In genomic region chr9:72322678-72323077, GRCh38 we compare ENCODE assay signal across 15 cellular contexts. TPM values are rescaled to one million over a fixed set of nuclear protein-coding genes. Genes with fewer than 3 reads are reported as not detected.
DNase-seq lines count a peak whose midpoint lies in the region; ATAC-seq and TF ChIP-seq lines count a peak whose summit lies in the region.
"Had no signal": no experiment of that assay in that cellular context is flagged by ENCODE, and none has a peak within 500 bp of the region (broad histone marks: within the 10 kb centered on the region; RNA-seq: fewer than 3 reads in every experiment).

No MANE protein-coding gene starts in this region.

- H3K4me1 ChIP-seq in trophoblast cell (ENCODE audit: control insufficient read depth in 1 of 2, insufficient read depth in 2 of 2, low read length in 2 of 2) (no peaks in the 10 kb centered on the region), MM.1S (ENCODE audit: low read length) (no peaks in the 10 kb centered on the region)
- H3K4me1 ChIP-seq: BE2C had no signal

- no peaks in the 10 kb centered on the region for H3K79me1 ChIP-seq in trophoblast cell (ENCODE audit: low read length)

- no peak overlapping the region for H2AK5ac ChIP-seq in trophoblast cell (ENCODE audit: low read length)

- peak; percentile 6 for DNase-seq in OCI-M1 (lab: John Stamatoyannopoulos, UW)
- DNase-seq in trophoblast cell = peak; percentile 9 to 47
- DNase-seq in GM13976 (ENCODE audit: low spot score) = no peak
- DNase-seq in MM.1S = no peak
- no peak for DNase-seq in DMS153 treated with DMSO at 0.1 percent for 48 hours (lab: John Stamatoyannopoulos, UW; ENCODE audit: unreplicated experiment)
- DNase-seq: BE2C; CD4-positive, alpha-beta memory T cell; DMS153; DND-41; GDM1 had no signal

- no CpG with 5 or more reads among the region's 3 CpGs for WGBS in trophoblast cell (ENCODE audit: extremely low coverage, insufficient coverage, insufficient read length)

- no peaks in the 10 kb centered on the region for H4K20me1 ChIP-seq in MM.1S (ENCODE audit: insufficient read depth, low read length)

- H3K9ac ChIP-seq in trophoblast cell (ENCODE audit: low read length) = no peak overlapping the region
- no peak overlapping the region for H3K9ac ChIP-seq in MM.1S (ENCODE audit: low read length)
- H3K9ac ChIP-seq: GM23248 had no signal

- no peaks in the 10 kb centered on the region for H3F3A ChIP-seq in MM.1S (ENCODE audit: insufficient read depth, low read length)

- H2BK120ac ChIP-seq in trophoblast cell (ENCODE audit: insufficient read depth, low read length, poor library complexity) = no peak overlapping the region

- no peak overlapping the region for H3K18ac ChIP-seq in trophoblast cell (ENCODE audit: low read length)

- H3K4ac ChIP-seq in trophoblast cell (ENCODE audit: low read depth, low read length) = no peak overlapping the region

- H2AFZ ChIP-seq in trophoblast cell (ENCODE audit: insufficient read depth, low read length, poor library complexity) (no peak overlapping the region), MM.1S (ENCODE audit: low read length) (no peak overlapping the region)
- H2AFZ ChIP-seq: GM23248 had no signal

- H3K23ac ChIP-seq in trophoblast cell (ENCODE audit: low read length) = no peak overlapping the region

- H3K79me2 ChIP-seq in trophoblast cell (ENCODE audit: control insufficient read depth, insufficient read depth, low read length, poor library complexity) = no peaks in the 10 kb centered on the region
- no peaks in the 10 kb centered on the region for H3K79me2 ChIP-seq in MM.1S (ENCODE audit: low read length)

- H3K9me2 ChIP-seq in MM.1S (replicated peaks; ENCODE audit: insufficient read depth, low read length) = no peaks in the 10 kb centered on the region

- no peak overlapping the region for H3K14ac ChIP-seq in trophoblast cell (ENCODE audit: low read length)

- no peak overlapping the region for H4K12ac ChIP-seq in trophoblast cell (ENCODE audit: low read depth, low read length)

- in situ Hi-C loops in GM13976 (cut with MboI; ENCODE audit: low sequenced_read_pairs, unreplicated experiment) = no loop called here

- ATAC-seq in esophagus mucosa (peak; percentile 59), HG02610 (IDR thresholded peaks at IDR 0.05; ENCODE audit: unreplicated experiment) (no peak)
- ATAC-seq: HCT116 had no signal

- H3K9me3 ChIP-seq in trophoblast cell (ENCODE audit: insufficient read depth, low read depth, low read length) (no peaks in the 10 kb centered on the region), MM.1S (replicated peaks; ENCODE audit: insufficient read depth, low read length) (no peaks in the 10 kb centered on the region)
- H3K9me3 ChIP-seq: BE2C had no signal

- no peak overlapping the region for H2BK12ac ChIP-seq in trophoblast cell (ENCODE audit: low read length)

- no peaks in the 10 kb centered on the region for H3K27me3 ChIP-seq in trophoblast cell (ENCODE audit: insufficient read depth, low read length)
- no peaks in the 10 kb centered on the region for H3K27me3 ChIP-seq in MM.1S (replicated peaks; ENCODE audit: insufficient read depth, low read length)
- H3K27me3 ChIP-seq: BE2C had no signal

- TF ChIP-seq CTCF in GM13976 (IDR thresholded peaks at IDR 0.05; ENCODE audit: borderline replicate concordance, control extremely low read depth, extremely low read depth, insufficient read depth, missing control alignments) = no peak
- no peak for TF ChIP-seq CTCF in MM.1S (IDR thresholded peaks at IDR 0.05; ENCODE audit: low read length)

- no peak overlapping the region for H4K91ac ChIP-seq in trophoblast cell (ENCODE audit: low read depth, low read length)

- H3K27ac ChIP-seq in trophoblast cell (ENCODE audit: low read depth, low read length) = no peak overlapping the region
- no peak overlapping the region for H3K27ac ChIP-seq in MM.1S (ENCODE audit: low read length)
- H3K27ac ChIP-seq: C4-2B, GM23248 had no signal

- no peak overlapping the region for H2BK5ac ChIP-seq in trophoblast cell (ENCODE audit: low read depth, low read length, poor library complexity)

- no peak overlapping the region for H4K8ac ChIP-seq in trophoblast cell (ENCODE audit: low read depth, low read length)

- no peak overlapping the region for H3K4me3 ChIP-seq in trophoblast cell (ENCODE audit: low read depth, low read length)
- no peak overlapping the region for H3K4me3 ChIP-seq in MM.1S (ENCODE audit: low read length)
- H3K4me3 ChIP-seq: GM23248 had no signal

- H3K4me2 ChIP-seq in trophoblast cell (ENCODE audit: low read length) (no peak overlapping the region), MM.1S (ENCODE audit: low read depth, low read length) (no peak overlapping the region)

- H3K36me3 ChIP-seq in trophoblast cell (ENCODE audit: control insufficient read depth in 1 of 2, insufficient read depth in 2 of 2, low read length in 2 of 2) = no peaks in the 10 kb centered on the region
- no peaks in the 10 kb centered on the region for H3K36me3 ChIP-seq in MM.1S (replicated peaks; ENCODE audit: insufficient read depth, low read length)
- H3K36me3 ChIP-seq: BE2C had no signal

RNA-seq across cellular contexts. Expression of gene ZFAND5, which starts 42.3 kb away (rescaled TPM):
- total RNA-seq in esophagus mucosa = 97.6 TPM
- 209 and 220 TPM in 2 replicates for polyA plus RNA-seq in trophoblast cell (2013)

Comparison
In these comparisons a context has a peak if more than half of its experiments do, and no peak if none do; other contexts are left out.
1. DNase-seq: peak in OCI-M1 (single experiment) and trophoblast cell (2 of 2); none in GM13976 (single experiment), MM.1S (single experiment) and DMS153 treated with DMSO at 0.1 percent for 48 hours (single experiment).